In the genomic region with DNA sequence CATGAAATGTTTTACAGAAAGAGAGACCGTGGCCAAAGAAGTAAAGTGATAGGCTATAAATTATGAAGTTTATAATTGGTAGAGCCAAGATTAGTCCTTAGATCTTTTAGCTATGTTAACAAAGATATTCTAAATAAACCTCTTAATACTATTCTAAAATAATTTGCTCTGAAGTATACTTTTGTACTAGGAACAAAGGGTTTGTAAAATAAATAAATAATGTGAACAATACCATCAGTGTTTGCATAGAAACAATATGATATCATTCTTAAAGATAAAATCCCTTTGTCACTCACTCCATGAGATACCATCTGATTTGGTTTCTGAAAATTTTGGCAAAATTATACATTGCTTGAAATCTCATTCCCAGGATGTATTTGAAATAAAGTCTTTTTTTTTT, we compare ENCODE assay signal across 18 cellular contexts.
DNase-seq lines count a peak whose midpoint lies in the region; TF ChIP-seq lines count a peak whose summit lies in the region.
"Had no signal": no experiment of that assay in that cellular context is flagged by ENCODE, and none has a peak within 500 bp of the region (broad histone marks: within the 10 kb centered on the region; RNA-seq: fewer than 3 reads in every experiment).

No MANE protein-coding gene starts in this region.

- peak in 1 of 56 donors; percentile 3 for TF ChIP-seq CTCF in dorsolateral prefrontal cortex (IDR thresholded peaks at IDR 0.05 in 54 of 56, conservative IDR thresholded peaks at IDR 0.05 in 2 of 56; ENCODE audit: low read depth in 1 of 56, partially characterized antibody in 56 of 56)
- no peak for TF ChIP-seq CTCF in BE2C (IDR thresholded peaks at IDR 0.05; ENCODE audit: low read depth, low read length)

- H3K27ac ChIP-seq in angular gyrus (ENCODE audit: low read depth, low read length) (peak overlapping the region; percentile 62), dorsolateral prefrontal cortex (peak overlapping the region in 53 of 59 donors; percentile 5 to 98 (median 87)), layer of hippocampus (ENCODE audit: low read depth, low read length) (peak overlapping the region; percentile 58)
- H3K27ac ChIP-seq: 22Rv1, A549, BLaER1, GM23248 had no signal

- no peaks in the 10 kb centered on the region for H3K36me3 ChIP-seq in BE2C
- H3K36me3 ChIP-seq: BLaER1, HAP-1 had no signal

- no peak overlapping the region for H3K4me3 ChIP-seq in dorsolateral prefrontal cortex
- H3K4me3 ChIP-seq in BE2C (ENCODE audit: low read depth, low read length), result no peak overlapping the region
- H3K4me3 ChIP-seq: A549, BLaER1, GM23248, HAP-1 had no signal

- H3K9me3 ChIP-seq in BE2C, result no peaks in the 10 kb centered on the region
- H3K9me3 ChIP-seq: A549, BLaER1, HAP-1 had no signal

- H3K4me1 ChIP-seq in BE2C, result no peaks in the 10 kb centered on the region
- H3K4me1 ChIP-seq: BLaER1, HAP-1 had no signal

- H3K27me3 ChIP-seq in dorsolateral prefrontal cortex (no peaks in the 10 kb centered on the region), layer of hippocampus (ENCODE audit: control insufficient read depth, insufficient read depth, low read length) (no peaks in the 10 kb centered on the region), BE2C (no peaks in the 10 kb centered on the region)
- H3K27me3 ChIP-seq: BLaER1 had no signal

- intact Hi-C loops in dorsolateral prefrontal cortex (cut with DNase I), result no loop called here

- DNase-seq in dorsolateral prefrontal cortex (no peak), pons (ENCODE audit: low spot score) (peak; percentile 57), SKM-1 treated with dmso at 0.1 percent for 144 hours (lab: John Stamatoyannopoulos, UW; ENCODE audit: unreplicated experiment) (no peak), BE2C (no peak), SIG-M5 (lab: John Stamatoyannopoulos, UW) (no peak), NCI-H2196 treated with DMSO at 0.1 percent for 48 hours (lab: John Stamatoyannopoulos, UW; ENCODE audit: unreplicated experiment) (no peak)
- DNase-seq: AML-193; CD4-positive, alpha-beta memory T cell; DMS153; DMS79; GDM1; GM23248 had no signal
